Comparison of ENCODE assay signal across 12 cellular contexts in genomic region chr13:79108914-79109643, GRCh38.
DNase-seq lines count a peak whose midpoint lies in the region; ATAC-seq, FAIRE-seq and TF ChIP-seq lines count a peak whose summit lies in the region.
"Had no signal": no experiment of that assay in that cellular context is flagged by ENCODE, and none has a peak within 500 bp of the region (broad histone marks: within the 10 kb centered on the region; RNA-seq: fewer than 3 reads in every experiment).

No MANE protein-coding gene starts in this region.

- no peaks in the 10 kb centered on the region for H3K9me3 ChIP-seq in pancreas
- H3K9me3 ChIP-seq in GM23248 (ENCODE audit: low read depth), result no peaks in the 10 kb centered on the region
- H3K9me3 ChIP-seq: right lobe of liver, SJSA1 had no signal

- H3K4me3 ChIP-seq in pancreas, result no peak overlapping the region
- H3K4me3 ChIP-seq in GM23248, result no peak overlapping the region
- H3K4me3 ChIP-seq: right lobe of liver, SJSA1 had no signal

- no peak overlapping the region for H2AFZ ChIP-seq in GM23248

- no peaks in the 10 kb centered on the region for H3K9me2 ChIP-seq in GM23248 (ENCODE audit: insufficient read depth)

- H3K4me1 ChIP-seq in pancreas, result no peaks in the 10 kb centered on the region
- H3K4me1 ChIP-seq in GM23248 (ENCODE audit: insufficient read depth), result no peaks in the 10 kb centered on the region
- H3K4me1 ChIP-seq: right lobe of liver, SJSA1 had no signal

- H3K4me2 ChIP-seq in GM23248 (ENCODE audit: unreplicated experiment), result no peak overlapping the region

- in situ Hi-C loops in GM23248 (cut with MboI), result no loop called here

- H3K27ac ChIP-seq in pancreas, result no peak overlapping the region
- H3K27ac ChIP-seq in GM23248, result no peak overlapping the region
- H3K27ac ChIP-seq: C4-2B, right lobe of liver, SJSA1 had no signal

- TF ChIP-seq POLR2A in GM12892 (IDR thresholded peaks at IDR 0.05; ENCODE audit: low read depth, low read length), result no peak

- intact Hi-C loops in pancreas (cut with DNase I), result no loop called here

- FAIRE-seq in GM12892 (lab: Jason Lieb, UNC) (peak; percentile 74), HTR-8/SVneo (lab: Jason Lieb, UNC) (no peak), pancreas (lab: Jason Lieb, UNC) (no peak)

- no peaks in the 10 kb centered on the region for H3F3A ChIP-seq in GM23248 (ENCODE audit: insufficient read depth)

- no peaks in the 10 kb centered on the region for H4K20me1 ChIP-seq in GM23248 (ENCODE audit: insufficient read depth)

- no peak overlapping the region for H3K9ac ChIP-seq in GM23248

- H3K27me3 ChIP-seq in pancreas, result no peaks in the 10 kb centered on the region
- H3K27me3 ChIP-seq in GM23248 (replicated peaks; ENCODE audit: insufficient read depth), result no peaks in the 10 kb centered on the region
- H3K27me3 ChIP-seq: right lobe of liver, SJSA1 had no signal

- peak; percentile 81 for ATAC-seq in GM21367 (IDR thresholded peaks at IDR 0.05; ENCODE audit: unreplicated experiment)
- peak; percentile 80 for ATAC-seq in HG03196 (IDR thresholded peaks at IDR 0.05; ENCODE audit: unreplicated experiment)
- ATAC-seq in pancreas, result no peak
- ATAC-seq: activated CD8-positive, alpha-beta T cell treated with anti-CD3 and anti-CD28 coated beads, Interleukin-2, amount 10 ng/mL, durations not matched to agents 7 days and 5 days; right lobe of liver had no signal

- DNase-seq in GM12892 (ENCODE audit: insufficient read length) (no peak), NCI-H345 treated with DMSO at 0.1 percent for 48 hours (lab: John Stamatoyannopoulos, UW; ENCODE audit: unreplicated experiment) (peak; percentile 91), HTR-8/SVneo (ENCODE audit: insufficient read length, low spot score) (no peak), pancreas (no peak), occipital lobe (lab: John Stamatoyannopoulos, UW) (no peak), GM23248 (no peak)
- DNase-seq: activated CD8-positive, alpha-beta T cell treated with anti-CD3 and anti-CD28 coated beads, Interleukin-2, amount 10 ng/mL, durations not matched to agents 7 days and 5 days; right lobe of liver had no signal

- WGBS in pancreas, 2 donors, result 56 to 67% methylated on average over 1 of the region's 1 CpG
- WGBS in GM23248 (ENCODE audit: low coverage in 1 of 2, low lambda C conversion rate in 2 of 2, missing lambda C conversion rate in 2 of 2), 2 experiments, result 14 to 18% methylated on average over 1 of the region's 1 CpG

- no peaks in the 10 kb centered on the region for H3K79me2 ChIP-seq in GM23248 (ENCODE audit: insufficient read depth)

- H3K36me3 ChIP-seq in pancreas (no peaks in the 10 kb centered on the region), GM23248 (ENCODE audit: low read depth) (no peaks in the 10 kb centered on the region)
- H3K36me3 ChIP-seq: right lobe of liver, SJSA1 had no signal

- TF ChIP-seq CTCF in pancreas (IDR thresholded peaks at IDR 0.05), result no peak

Comparison
In these comparisons a context has a peak if more than half of its experiments do, and no peak if none do; other contexts are left out.
1. ATAC-seq: peak in GM21367 (single experiment) and HG03196 (single experiment); none in pancreas (0 of 4).